ENCODE assay signal across 10 cellular contexts in genomic region chr14:104115691-104116543, GRCh38. TPM values are rescaled to one million over a fixed set of nuclear protein-coding genes. Genes with fewer than 3 reads are reported as not detected.
DNase-seq lines count a peak whose midpoint lies in the region; ATAC-seq and TF ChIP-seq lines count a peak whose summit lies in the region.
"Had no signal": no experiment of that assay in that cellular context is flagged by ENCODE, and none has a peak within 500 bp of the region (broad histone marks: within the 10 kb centered on the region; RNA-seq: fewer than 3 reads in every experiment).

No MANE protein-coding gene starts in this region.

- H3K4me1 Mint-ChIP-seq in naive thymus-derived CD4-positive, alpha-beta T cell = peaks cover 0 to 3% (median 0%) of the 10 kb centered on the region in 7 donors
- H3K4me1 Mint-ChIP-seq: activated CD4-positive, alpha-beta memory T cell treated with anti-CD3 and anti-CD28 coated beads, Interleukin-2, amount 10 ng/mL, durations not matched to agents 7 days and 5 days had no signal

- peak; percentile 1 for DNase-seq in stimulated activated CD4-positive, alpha-beta T cell treated with anti-CD3 and anti-CD28 coated beads, Interleukin-1b, Interleukin-23, amount 100 ng/mL, for 48 hours
- no peak for DNase-seq in stimulated activated CD4-positive, alpha-beta T cell treated with anti-CD3 and anti-CD28 coated beads, Interleukin-12 subunit alpha, Interleukin-12 subunit beta, amount 100 ng/mL, for 4 hours
- peak in 1 of 9 donors; percentile 1 for DNase-seq in naive thymus-derived CD4-positive, alpha-beta T cell
- DNase-seq in vagina (ENCODE audit: extremely low spot score in 2 of 2) = no peak
- DNase-seq in inferior parietal cortex (ENCODE audit: extremely low spot score) = no peak
- DNase-seq in retina = no peak
- DNase-seq: activated CD4-positive, alpha-beta memory T cell treated with anti-CD3 and anti-CD28 coated beads, Interleukin-2, amount 10 ng/mL, durations not matched to agents 7 days and 5 days; MV-4-11 had no signal

- peak overlapping the region; percentile 92 to 94 for H3K27ac ChIP-seq in esophagus (ENCODE audit: low read depth in 2 of 2, low read length in 1 of 2)
- H3K27ac ChIP-seq in naive thymus-derived CD4-positive, alpha-beta T cell (ENCODE audit: low read depth, low read length) = no peak overlapping the region
- H3K27ac ChIP-seq in vagina = peak overlapping the region; percentile 75

- CTCF ChIA-PET in naive thymus-derived CD4-positive, alpha-beta T cell (lab: Charles Lee) = interaction anchor here (0.6 kb wide), 2 partner anchors 14 to 543 kb away, joined by 4 to 5 read pairs; no protein-coding TSS in a partner anchor

- WGBS in esophagus, 2 donors = 40 to 47% methylated on average over 18 to 20 of the region's 20 CpGs

- TF ChIP-seq CTCF in vagina (IDR thresholded peaks at IDR 0.05) = no peak

- no peak for ATAC-seq in naive thymus-derived CD4-positive, alpha-beta T cell
- no peak for ATAC-seq in GM21515 (IDR thresholded peaks at IDR 0.05; ENCODE audit: unreplicated experiment)

- peaks cover 4 to 40% (median 37%) of the 10 kb centered on the region in 5 donors for H3K27me3 Mint-ChIP-seq in naive thymus-derived CD4-positive, alpha-beta T cell

- no peak overlapping the region for H3K27ac Mint-ChIP-seq in naive thymus-derived CD4-positive, alpha-beta T cell
- H3K27ac Mint-ChIP-seq: activated CD4-positive, alpha-beta memory T cell treated with anti-CD3 and anti-CD28 coated beads, Interleukin-2, amount 10 ng/mL, durations not matched to agents 7 days and 5 days had no signal

- H3K4me3 ChIP-seq in esophagus (ENCODE audit: low read depth in 1 of 2, low read length in 2 of 2) (peak overlapping the region; percentile 54 to 60), vagina (peak overlapping the region; percentile 39 to 49)
- peak overlapping the region; percentile 27 for H3K4me3 ChIP-seq in naive thymus-derived CD4-positive, alpha-beta T cell (ENCODE audit: low read length)

- H3K4me1 ChIP-seq in esophagus (ENCODE audit: control insufficient read depth in 2 of 2, insufficient read depth in 2 of 2, low read length in 1 of 2) (peaks cover 5 to 41% of the 10 kb centered on the region in 2 donors), vagina (peaks cover 20% of the 10 kb centered on the region)
- no peaks in the 10 kb centered on the region for H3K4me1 ChIP-seq in naive thymus-derived CD4-positive, alpha-beta T cell (ENCODE audit: control insufficient read depth in 2 of 2, insufficient read depth in 2 of 2, low read length in 2 of 2)

- no peaks in the 10 kb centered on the region for H3K9me3 Mint-ChIP-seq in naive thymus-derived CD4-positive, alpha-beta T cell
- H3K9me3 Mint-ChIP-seq: activated CD4-positive, alpha-beta memory T cell treated with anti-CD3 and anti-CD28 coated beads, Interleukin-2, amount 10 ng/mL, durations not matched to agents 7 days and 5 days had no signal

- POLR2A ChIA-PET in naive thymus-derived CD4-positive, alpha-beta T cell (lab: Charles Lee) = no interaction called here

- H3K4me3 Mint-ChIP-seq in naive thymus-derived CD4-positive, alpha-beta T cell = peak overlapping the region in 9 of 10 donors; percentile 13 to 69 (median 55)
- H3K4me3 Mint-ChIP-seq: activated CD4-positive, alpha-beta memory T cell treated with anti-CD3 and anti-CD28 coated beads, Interleukin-2, amount 10 ng/mL, durations not matched to agents 7 days and 5 days had no signal

- intact Hi-C loops in naive thymus-derived CD4-positive, alpha-beta T cell (cut with micrococcal nuclease) = no loop called here
- intact Hi-C loops in vagina (cut with DNase I) = no loop called here

- no peaks in the 10 kb centered on the region for H3K36me3 Mint-ChIP-seq in naive thymus-derived CD4-positive, alpha-beta T cell

- H3K27me3 ChIP-seq in esophagus (ENCODE audit: control insufficient read depth in 1 of 2, insufficient read depth in 2 of 2, low read length in 2 of 2) = no peaks in the 10 kb centered on the region
- no peaks in the 10 kb centered on the region for H3K27me3 ChIP-seq in naive thymus-derived CD4-positive, alpha-beta T cell (ENCODE audit: control insufficient read depth in 2 of 2, insufficient read depth in 2 of 2, low read length in 2 of 2)
- no peaks in the 10 kb centered on the region for H3K27me3 ChIP-seq in vagina

- no peak for TF ChIP-seq POLR2A in vagina (IDR thresholded peaks at IDR 0.05)

- no peaks in the 10 kb centered on the region for H3K9me3 ChIP-seq in esophagus (ENCODE audit: control insufficient read depth in 2 of 2, insufficient read depth in 1 of 2, low read depth in 1 of 2, low read length in 1 of 2)
- no peaks in the 10 kb centered on the region for H3K9me3 ChIP-seq in naive thymus-derived CD4-positive, alpha-beta T cell (ENCODE audit: control insufficient read depth in 2 of 3, low read length in 3 of 3)
- H3K9me3 ChIP-seq in vagina = no peaks in the 10 kb centered on the region

- H3K36me3 ChIP-seq in esophagus (ENCODE audit: control insufficient read depth in 2 of 2, insufficient read depth in 2 of 2, low read length in 1 of 2) = no peaks in the 10 kb centered on the region
- no peaks in the 10 kb centered on the region for H3K36me3 ChIP-seq in naive thymus-derived CD4-positive, alpha-beta T cell (ENCODE audit: control insufficient read depth in 2 of 3, insufficient read depth in 3 of 3, low read length in 3 of 3)
- no peaks in the 10 kb centered on the region for H3K36me3 ChIP-seq in vagina

RNA-seq across cellular contexts. Expression of gene KIF26A, which starts 22.5 kb away (rescaled TPM):
- polyA plus RNA-seq in esophagus = 1 to 10 TPM in 1 of 2 donors, under 1 TPM in 1; 0.73 to 1.8 TPM
- under 1 TPM in 3 of 5 experiments, not detected in 2; 0.13 to 0.53 (median 0.17) TPM for total RNA-seq in naive thymus-derived CD4-positive, alpha-beta T cell
- not detected for polyA plus RNA-seq in naive thymus-derived CD4-positive, alpha-beta T cell
- 2.7 TPM for total RNA-seq in vagina

RNA-seq across cellular contexts. Expression of gene ASPG, which starts 30.4 kb away (rescaled TPM):
- polyA plus RNA-seq in esophagus = 10 to 100 TPM; 50.4 to 86.4 TPM
- total RNA-seq in naive thymus-derived CD4-positive, alpha-beta T cell = under 1 TPM in 2 of 5 experiments, not detected in 3; 0.11 to 0.38 TPM
- polyA plus RNA-seq in naive thymus-derived CD4-positive, alpha-beta T cell = not detected
- total RNA-seq in vagina = 3.7 TPM
- total RNA-seq: activated CD4-positive, alpha-beta memory T cell treated with anti-CD3 and anti-CD28 coated beads, Interleukin-2, amount 10 ng/mL, durations not matched to agents 7 days and 5 days had no signal
